In the genomic region with DNA sequence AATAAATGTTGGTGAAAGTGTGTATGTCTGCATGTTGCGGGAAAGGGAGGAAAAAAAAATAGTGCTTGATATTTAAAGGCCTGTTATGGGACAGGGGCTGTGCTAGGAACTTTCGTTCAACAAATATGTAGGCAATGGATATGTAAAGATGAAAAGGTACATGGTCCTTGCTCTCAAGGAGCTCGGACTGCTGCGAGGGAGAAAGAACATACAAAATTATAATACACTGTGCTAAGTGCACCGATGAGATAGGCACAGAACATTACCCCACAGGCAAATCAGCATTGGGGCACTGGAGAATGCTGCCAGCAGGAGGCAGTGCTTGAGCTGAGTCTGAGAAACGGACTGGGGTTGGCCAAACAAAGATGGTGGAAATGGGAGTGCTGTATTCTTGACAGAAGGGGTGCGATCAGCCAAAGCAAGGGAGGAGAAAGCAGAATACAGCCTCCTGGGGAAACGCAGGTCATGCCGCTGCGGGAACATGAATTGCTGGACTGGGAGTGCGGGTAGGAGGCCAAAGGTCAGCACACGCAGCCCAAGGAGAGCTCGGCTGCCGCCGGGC, we compare ENCODE assay signal across 1 cellular context.
TF ChIP-seq lines count a peak whose summit lies in the region.

No MANE protein-coding gene starts in this region.

TF ChIP-seq in IMR-90, 13 proteins besides CTCF, POLR2A, EP300 and RAD21:
- TF ChIP-seq SMC3 (IDR thresholded peaks at IDR 0.05; ENCODE audit: low read depth, low read length): peak; percentile 69
- no peak for TF ChIP-seq MAZ (IDR thresholded peaks at IDR 0.05; ENCODE audit: borderline replicate concordance, low read depth, low read length)
- TF ChIP-seq CHD1 (IDR thresholded peaks at IDR 0.05; ENCODE audit: low read depth, low read length): 0 out of 2 replicates have a peak, but pooled peaks have one; percentile 49
- TF ChIP-seq, protein P1, sequence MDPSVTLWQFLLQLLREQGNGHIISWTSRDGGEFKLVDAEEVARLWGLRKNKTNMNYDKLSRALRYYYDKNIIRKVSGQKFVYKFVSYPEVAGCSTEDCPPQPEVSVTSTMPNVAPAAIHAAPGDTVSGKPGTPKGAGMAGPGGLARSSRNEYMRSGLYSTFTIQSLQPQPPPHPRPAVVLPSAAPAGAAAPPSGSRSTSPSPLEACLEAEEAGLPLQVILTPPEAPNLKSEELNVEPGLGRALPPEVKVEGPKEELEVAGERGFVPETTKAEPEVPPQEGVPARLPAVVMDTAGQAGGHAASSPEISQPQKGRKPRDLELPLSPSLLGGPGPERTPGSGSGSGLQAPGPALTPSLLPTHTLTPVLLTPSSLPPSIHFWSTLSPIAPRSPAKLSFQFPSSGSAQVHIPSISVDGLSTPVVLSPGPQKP (IDR thresholded peaks at IDR 0.05; ENCODE audit: borderline replicate concordance, low read depth, low read length): no peak
- TF ChIP-seq FOS (IDR thresholded peaks at IDR 0.05; ENCODE audit: low read depth, low read length): no peak
- peak; percentile 4; the same call in 1 of the 2 replicates for TF ChIP-seq BHLHE40 (IDR thresholded peaks at IDR 0.05; ENCODE audit: low read depth, low read length)
- no peak for TF ChIP-seq MXI1 (IDR thresholded peaks at IDR 0.05; ENCODE audit: borderline replicate concordance, low read depth, low read length)
- no peak for TF ChIP-seq RFX5 (IDR thresholded peaks at IDR 0.05; ENCODE audit: low read depth, low read length)
- TF ChIP-seq MAFK (IDR thresholded peaks at IDR 0.05; ENCODE audit: low read depth, low read length): no peak
- TF ChIP-seq, protein P2, sequence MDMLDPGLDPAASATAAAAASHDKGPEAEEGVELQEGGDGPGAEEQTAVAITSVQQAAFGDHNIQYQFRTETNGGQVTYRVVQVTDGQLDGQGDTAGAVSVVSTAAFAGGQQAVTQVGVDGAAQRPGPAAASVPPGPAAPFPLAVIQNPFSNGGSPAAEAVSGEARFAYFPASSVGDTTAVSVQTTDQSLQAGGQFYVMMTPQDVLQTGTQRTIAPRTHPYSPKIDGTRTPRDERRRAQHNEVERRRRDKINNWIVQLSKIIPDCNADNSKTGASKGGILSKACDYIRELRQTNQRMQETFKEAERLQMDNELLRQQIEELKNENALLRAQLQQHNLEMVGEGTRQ (IDR thresholded peaks at IDR 0.05; ENCODE audit: low read depth, low read length): no peak
- TF ChIP-seq NFE2L2 (IDR thresholded peaks at IDR 0.05; ENCODE audit: low read depth, low read length): no peak
- no peak for TF ChIP-seq RCOR1 (IDR thresholded peaks at IDR 0.05; ENCODE audit: insufficient replicate concordance, low read length)
- peak; percentile 19; the same call in 1 of the 2 replicates for TF ChIP-seq CEBPB (IDR thresholded peaks at IDR 0.05; ENCODE audit: low read depth, low read length)
TF ChIP-seq in IMR-90: peak in this region for 4.
